Comparison of ENCODE assay signal across 10 cellular contexts in genomic region chr2:152099655-152100050, GRCh38. TPM values are rescaled to one million over a fixed set of nuclear protein-coding genes. Genes with fewer than 3 reads are reported as not detected.
DNase-seq lines count a peak whose midpoint lies in the region; ATAC-seq and TF ChIP-seq lines count a peak whose summit lies in the region.
"Had no signal": no experiment of that assay in that cellular context is flagged by ENCODE, and none has a peak within 500 bp of the region (broad histone marks: within the 10 kb centered on the region; RNA-seq: fewer than 3 reads in every experiment).

No MANE protein-coding gene starts in this region.

- H3K4me1 ChIP-seq in IMR-90 (ENCODE audit: control insufficient read depth, insufficient read depth, low read length) (peaks cover 3% of the 10 kb centered on the region; the same call in 1 of the 2 replicates), ectodermal cell (ENCODE audit: control insufficient read depth, insufficient read depth, low read length) (no peaks in the 10 kb centered on the region), neuron (ENCODE audit: insufficient read depth, low read length) (peaks cover 23% of the 10 kb centered on the region), mucosa of descending colon (ENCODE audit: low read depth) (peaks cover 7% of the 10 kb centered on the region)

- no peak overlapping the region for H2BK120ac ChIP-seq in IMR-90 (ENCODE audit: low read depth, low read length)

- H3K36me3 ChIP-seq in IMR-90 (ENCODE audit: control insufficient read depth, insufficient read depth, low read length) = no peaks in the 10 kb centered on the region
- H3K36me3 ChIP-seq in ectodermal cell (ENCODE audit: control insufficient read depth, insufficient read depth, low read length) = no peaks in the 10 kb centered on the region
- no peaks in the 10 kb centered on the region for H3K36me3 ChIP-seq in neuron (ENCODE audit: insufficient read depth, low read length)
- H3K36me3 ChIP-seq in mucosa of descending colon (ENCODE audit: low read depth) = no peaks in the 10 kb centered on the region
- H3K36me3 ChIP-seq: SJSA1 had no signal

- H3K9ac ChIP-seq in IMR-90 (ENCODE audit: low read depth, low read length) = no peak overlapping the region

- dilution Hi-C loops in IMR-90 (cut with HindIII; ENCODE audit: low sequenced_read_pairs, unreplicated experiment) = no loop called here

- peak overlapping the region; percentile 93; the same call in 1 of the 2 replicates for H3K4me2 ChIP-seq in IMR-90 (ENCODE audit: low read depth, low read length)

- H3K4me3 Mint-ChIP-seq in CD14-positive monocyte = peak overlapping the region; percentile 84 to 94

- no peak overlapping the region for H3K14ac ChIP-seq in IMR-90 (replicated peaks; ENCODE audit: low read depth, low read length)

- H3K9me3 Mint-ChIP-seq in CD14-positive monocyte = peaks cover 0 to 15% (median 3%) of the 10 kb centered on the region in 7 donors

- TF ChIP-seq POLR2A in IMR-90 (IDR thresholded peaks at IDR 0.05; ENCODE audit: low read depth, low read length) = no peak

- BruUV-seq in IMR-90 (replicated peaks; lab: Mats Ljungman, UMichigan) = no TSS peak

- no peak for TF ChIP-seq RAD21 in IMR-90 (IDR thresholded peaks at IDR 0.05; ENCODE audit: low read length)

- H3K4me3 ChIP-seq in IMR-90 (ENCODE audit: insufficient read depth, low read depth, low read length) (no peak overlapping the region), ectodermal cell (ENCODE audit: insufficient read depth, low read depth, low read length) (peak overlapping the region; percentile 52), neuron (ENCODE audit: low read length) (peak overlapping the region; percentile 87), mucosa of descending colon (no peak overlapping the region)

- no peak overlapping the region for H3K56ac ChIP-seq in IMR-90 (ENCODE audit: extremely low read depth, insufficient read depth, low read length)

- no peak overlapping the region for H3K18ac ChIP-seq in IMR-90 (ENCODE audit: low read depth, low read length)

- DNase-seq in CD14-positive monocyte (ENCODE audit: low spot score) (no peak), IMR-90 (no peak), mucosa of descending colon (no peak), ureter (ENCODE audit: low spot score) (no peak), D341Med (ENCODE audit: low spot score) (no peak)
- DNase-seq: GF-D8 had no signal

- 100% methylated on average over 2 of the region's 9 CpGs; no CpG with 5 or more reads in 1 of the 2 experiments for WGBS in IMR-90 (ENCODE audit: extremely low coverage in 2 of 2, insufficient read length in 1 of 2), 2 experiments
- WGBS in ectodermal cell, 2 experiments = 3 to 37% methylated on average over 4 to 9 of the region's 9 CpGs

- H3K9me1 ChIP-seq in IMR-90 (ENCODE audit: insufficient read depth, low read length) = no peaks in the 10 kb centered on the region

- in situ Hi-C loops in IMR-90 (cut with MboI; ENCODE audit: low sequenced_read_pairs) = no loop called here

- H4K8ac ChIP-seq in IMR-90 (ENCODE audit: low read depth in 2 of 2, low read length in 2 of 2) = no peak overlapping the region

- no peak overlapping the region for H3K27ac Mint-ChIP-seq in CD14-positive monocyte

- no peak for ATAC-seq in IMR-90 (ENCODE audit: low read depth)
- ATAC-seq in mucosa of descending colon = no peak
- ATAC-seq in HG03045 (IDR thresholded peaks at IDR 0.05; ENCODE audit: unreplicated experiment) = no peak

- H3K36me3 Mint-ChIP-seq in CD14-positive monocyte = peaks cover 5 to 8% of the 10 kb centered on the region in 2 donors

- H4K20me1 ChIP-seq in IMR-90 (ENCODE audit: insufficient read depth, low read length) = no peaks in the 10 kb centered on the region

- no peak overlapping the region for H3K4ac ChIP-seq in IMR-90 (ENCODE audit: low read depth, low read length)

- H2AK5ac ChIP-seq in IMR-90 (ENCODE audit: low read depth, low read length) = no peak overlapping the region

- no peak overlapping the region for H2BK15ac ChIP-seq in IMR-90 (ENCODE audit: low read depth, low read length)

- H3K9me3 ChIP-seq in IMR-90 (ENCODE audit: control insufficient read depth, insufficient read depth, low read length) = no peaks in the 10 kb centered on the region
- H3K9me3 ChIP-seq in ectodermal cell (ENCODE audit: control insufficient read depth, low read length) = no peaks in the 10 kb centered on the region
- H3K9me3 ChIP-seq in neuron (ENCODE audit: low read length) = no peaks in the 10 kb centered on the region
- no peaks in the 10 kb centered on the region for H3K9me3 ChIP-seq in mucosa of descending colon
- H3K9me3 ChIP-seq: SJSA1 had no signal

- H3K23ac ChIP-seq in IMR-90 (ENCODE audit: low read depth, low read length) = peak overlapping the region; percentile 60

- CTCF ChIA-PET in IMR-90 (lab: Yijun Ruan, JAX) = interaction anchor here (0.9 kb wide), 1 partner anchor 74 kb away, joined by 3 read pairs; no protein-coding TSS in a partner anchor

- no peak for TF ChIP-seq CTCF in CD14-positive monocyte (IDR thresholded peaks at IDR 0.05)
- TF ChIP-seq CTCF in IMR-90 (conservative IDR thresholded peaks at IDR 0.05; ENCODE audit: low read depth, low read length) = no peak
- TF ChIP-seq CTCF in mucosa of descending colon (IDR thresholded peaks at IDR 0.05) = no peak

- H2AFZ ChIP-seq in IMR-90 (replicated peaks; ENCODE audit: low read length, poor library complexity) (no peak overlapping the region), neuron (ENCODE audit: low read depth, low read length) (peak overlapping the region; percentile 99)

- POLR2A ChIA-PET in IMR-90 (lab: Charles Lee; ENCODE audit: unreplicated experiment) = no interaction called here

- intact Hi-C loops in CD14-positive monocyte (cut with micrococcal nuclease) (loop anchor here in 1 of 2 donors (5.0 kb wide), 1 partner anchor 52 kb away; no protein-coding TSS in a partner anchor), IMR-90 (cut with micrococcal nuclease) (no loop called here), mucosa of descending colon (cut with DNase I, micrococcal nuclease) (no loop called here)

- no peak overlapping the region for H4K91ac ChIP-seq in IMR-90 (ENCODE audit: insufficient read depth, low read depth, low read length)

- no peak overlapping the region for H2BK5ac ChIP-seq in IMR-90 (ENCODE audit: low read depth, low read length, poor library complexity, severe bottlenecking)

- H3K27me3 Mint-ChIP-seq in CD14-positive monocyte (ENCODE audit: low read depth in 3 of 3) = peaks cover 27 to 49% (median 34%) of the 10 kb centered on the region in 3 donors

- H4K5ac ChIP-seq in IMR-90 (ENCODE audit: low read depth, low read length) = no peak overlapping the region

- H3K27me3 ChIP-seq in IMR-90 (ENCODE audit: control insufficient read depth, insufficient read depth, low read length) (peaks cover 48% of the 10 kb centered on the region), ectodermal cell (ENCODE audit: control insufficient read depth, insufficient read depth, low read length, poor library complexity, severe bottlenecking) (peaks cover 70% of the 10 kb centered on the region), neuron (ENCODE audit: insufficient read depth, low read length) (peaks cover 4% of the 10 kb centered on the region)

- peaks cover 19% of the 10 kb centered on the region for H3K4me1 Mint-ChIP-seq in CD14-positive monocyte

- H2BK20ac ChIP-seq in IMR-90 (ENCODE audit: low read depth, low read length) = no peak overlapping the region

- no peak overlapping the region for H2AK9ac ChIP-seq in IMR-90 (replicated peaks; ENCODE audit: low read depth, low read length, poor library complexity)

- H3K27ac ChIP-seq in IMR-90 (ENCODE audit: insufficient read depth, low read length) (no peak overlapping the region), ectodermal cell (ENCODE audit: insufficient read depth, low read depth, low read length, poor library complexity, severe bottlenecking) (no peak overlapping the region)
- H3K27ac ChIP-seq: SJSA1 had no signal

- H3K79me1 ChIP-seq in IMR-90 (ENCODE audit: low read depth in 1 of 2, low read length in 2 of 2) = no peaks in the 10 kb centered on the region

TF ChIP-seq in IMR-90, 13 proteins besides CTCF, POLR2A, EP300 and RAD21:
- TF ChIP-seq RCOR1 (IDR thresholded peaks at IDR 0.05; ENCODE audit: insufficient replicate concordance, low read length) (no peak), NFE2L2 (IDR thresholded peaks at IDR 0.05; ENCODE audit: low read depth, low read length) (no peak), USF2 (IDR thresholded peaks at IDR 0.05; ENCODE audit: low read depth, low read length) (no peak), MAFK (IDR thresholded peaks at IDR 0.05; ENCODE audit: low read depth, low read length) (no peak), MAZ (IDR thresholded peaks at IDR 0.05; ENCODE audit: borderline replicate concordance, low read depth, low read length) (no peak), CHD1 (IDR thresholded peaks at IDR 0.05; ENCODE audit: low read depth, low read length) (no peak), MXI1 (IDR thresholded peaks at IDR 0.05; ENCODE audit: borderline replicate concordance, low read depth, low read length) (no peak)
- TF ChIP-seq, protein P1, sequence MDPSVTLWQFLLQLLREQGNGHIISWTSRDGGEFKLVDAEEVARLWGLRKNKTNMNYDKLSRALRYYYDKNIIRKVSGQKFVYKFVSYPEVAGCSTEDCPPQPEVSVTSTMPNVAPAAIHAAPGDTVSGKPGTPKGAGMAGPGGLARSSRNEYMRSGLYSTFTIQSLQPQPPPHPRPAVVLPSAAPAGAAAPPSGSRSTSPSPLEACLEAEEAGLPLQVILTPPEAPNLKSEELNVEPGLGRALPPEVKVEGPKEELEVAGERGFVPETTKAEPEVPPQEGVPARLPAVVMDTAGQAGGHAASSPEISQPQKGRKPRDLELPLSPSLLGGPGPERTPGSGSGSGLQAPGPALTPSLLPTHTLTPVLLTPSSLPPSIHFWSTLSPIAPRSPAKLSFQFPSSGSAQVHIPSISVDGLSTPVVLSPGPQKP (IDR thresholded peaks at IDR 0.05; ENCODE audit: borderline replicate concordance, low read depth, low read length) = no peak

RNA-seq across cellular contexts. Expression of gene CACNB4, which starts 0.8 kb away (rescaled TPM):
- polyA plus RNA-seq in CD14-positive monocyte = 1 to 10 TPM in 1 of 2 donors, under 1 TPM in 1; 0.44 to 1.9 TPM
- 0.28 and 0.36 TPM in 2 replicates for total RNA-seq in IMR-90 (2012; rRNA removed)
- polyA plus RNA-seq in IMR-90 (2012; rRNA removed) = 0.04 and 0.12 TPM in 2 replicates
- polyA plus RNA-seq in IMR-90 (2012; cell fraction: cytosol; rRNA removed) = 0.01 and 0.05 TPM in 2 replicates
- 0.17 and 0.95 TPM in 2 replicates for polyA plus RNA-seq in IMR-90 (2012; cell fraction: nucleus; rRNA removed; ENCODE audit: low replicate concordance)
- 4.7 TPM for polyA plus RNA-seq in ectodermal cell (2013, experiment 1 of 4)
- 4.3 TPM for polyA plus RNA-seq in ectodermal cell (2013, experiment 2 of 4)
- polyA plus RNA-seq in ectodermal cell (2013, experiment 3 of 4) = 4.7 TPM
- 3.4 TPM for polyA plus RNA-seq in ectodermal cell (2013, experiment 4 of 4)
- 1 to 10 TPM; 1.0 to 1.8 (median 1.4) TPM for total RNA-seq in mucosa of descending colon
- total RNA-seq in ureter = 3.3 TPM
- total RNA-seq: SJSA1 had no signal

Comparison
In these comparisons a context has a peak if more than half of its experiments do, and no peak if none do; other contexts are left out.
1. H3K4me3 ChIP-seq: peak in ectodermal cell (single experiment) and neuron (single experiment); none in IMR-90 (single experiment) and mucosa of descending colon (single experiment).